ENCODE assay signal across 17 cellular contexts in the genomic region with DNA sequence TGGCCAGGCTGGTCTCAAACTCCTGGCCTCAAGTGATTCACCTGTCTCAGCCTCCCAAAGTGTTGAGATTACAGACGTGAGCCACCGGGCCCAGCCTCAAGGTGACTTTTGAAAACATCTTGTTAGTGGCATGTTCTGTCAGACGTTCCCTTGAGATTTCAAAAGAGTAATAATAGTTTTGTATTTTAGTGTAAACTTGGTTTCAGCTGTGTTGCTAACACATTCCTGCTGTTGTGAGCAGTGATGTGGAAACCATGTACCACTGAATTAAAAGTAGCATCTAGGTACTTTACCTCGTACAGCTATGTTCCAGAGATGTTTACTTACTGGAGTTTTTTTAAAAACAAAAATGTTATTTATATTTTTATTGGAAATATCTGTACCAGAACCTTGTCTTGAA.
"Had no signal": no experiment of that assay in that cellular context is flagged by ENCODE, and none has a peak within 500 bp of the region (broad histone marks: within the 10 kb centered on the region; RNA-seq: fewer than 3 reads in every experiment).

No MANE protein-coding gene starts in this region.

- H3K4me3 Mint-ChIP-seq: activated B cell treated with CpG ODN at 0.5 μM for 24 hours; activated CD4-positive, alpha-beta T cell treated with anti-CD3 and anti-CD28 coated beads, Interleukin-2, amount 10 ng/mL, durations not matched to agents 7 days and 5 days; activated naive CD4-positive, alpha-beta T cell treated with anti-CD3 and anti-CD28 coated beads, Interleukin-2, amount 50 U/mL, for 24 hours; effector memory CD8-positive, alpha-beta T cell; natural killer cell treated with Interleukin-12 subunit alpha and Interleukin-12 subunit beta and Interleukin-15 and Interleukin-18, amount 100 ng/mL, for 72 hours had no signal

- H3K36me3 Mint-ChIP-seq: natural killer cell treated with Interleukin-12 subunit alpha and Interleukin-12 subunit beta and Interleukin-15 and Interleukin-18, amount 100 ng/mL, for 72 hours had no signal

- H3K27ac Mint-ChIP-seq: activated B cell treated with CpG ODN at 0.5 μM for 24 hours; activated CD4-positive, alpha-beta T cell treated with anti-CD3 and anti-CD28 coated beads, Interleukin-2, amount 10 ng/mL, durations not matched to agents 7 days and 5 days; activated naive CD4-positive, alpha-beta T cell treated with anti-CD3 and anti-CD28 coated beads, Interleukin-2, amount 50 U/mL, for 24 hours; effector memory CD8-positive, alpha-beta T cell; natural killer cell treated with Interleukin-12 subunit alpha and Interleukin-12 subunit beta and Interleukin-15 and Interleukin-18, amount 100 ng/mL, for 72 hours had no signal

- ATAC-seq: effector memory CD8-positive, alpha-beta T cell; gastrocnemius medialis; left lobe of liver; natural killer cell treated with Interleukin-12 subunit alpha and Interleukin-12 subunit beta and Interleukin-15 and Interleukin-18, amount 100 ng/mL, for 72 hours; right cardiac atrium had no signal

- H3K27me3 Mint-ChIP-seq: activated B cell treated with CpG ODN at 0.5 μM for 24 hours; activated CD4-positive, alpha-beta T cell treated with anti-CD3 and anti-CD28 coated beads, Interleukin-2, amount 10 ng/mL, durations not matched to agents 7 days and 5 days; activated naive CD4-positive, alpha-beta T cell treated with anti-CD3 and anti-CD28 coated beads, Interleukin-2, amount 50 U/mL, for 24 hours; effector memory CD8-positive, alpha-beta T cell; natural killer cell treated with Interleukin-12 subunit alpha and Interleukin-12 subunit beta and Interleukin-15 and Interleukin-18, amount 100 ng/mL, for 72 hours had no signal

- H3K9me3 Mint-ChIP-seq: activated B cell treated with CpG ODN at 0.5 μM for 24 hours; activated CD4-positive, alpha-beta T cell treated with anti-CD3 and anti-CD28 coated beads, Interleukin-2, amount 10 ng/mL, durations not matched to agents 7 days and 5 days; activated naive CD4-positive, alpha-beta T cell treated with anti-CD3 and anti-CD28 coated beads, Interleukin-2, amount 50 U/mL, for 24 hours; effector memory CD8-positive, alpha-beta T cell; natural killer cell treated with Interleukin-12 subunit alpha and Interleukin-12 subunit beta and Interleukin-15 and Interleukin-18, amount 100 ng/mL, for 72 hours had no signal

- DNase-seq: activated B cell treated with CpG ODN at 0.5 μM for 24 hours; activated CD4-positive, alpha-beta T cell treated with anti-CD3 and anti-CD28 coated beads, Interleukin-2, amount 10 ng/mL, durations not matched to agents 7 days and 5 days; activated CD8-positive, alpha-beta memory T cell treated with anti-CD3 and anti-CD28 coated beads for 24 hours; activated effector memory CD4-positive, alpha-beta T cell treated with Interleukin-2 at 50 U/mL for 16 hours; activated T-cell treated with anti-CD3 and anti-CD28 coated beads, Interleukin-2, amount 50 U/mL, for 1 hour; caudate nucleus; cortex of kidney; effector memory CD8-positive, alpha-beta T cell; gastrocnemius medialis; islet precursor cell; nucleus accumbens; right cardiac atrium; small intestine; thyroid gland had no signal
